Comparison of ENCODE assay signal across 2 cellular contexts in genomic region chr14:61034416-61035100, GRCh38.
TF ChIP-seq lines count a peak whose summit lies in the region.

No MANE protein-coding gene starts in this region.

TF ChIP-seq in GM12878, 131 proteins besides CTCF, POLR2A, EP300 and RAD21 (continues in another document):
- no peak for TF ChIP-seq IKZF2 (IDR thresholded peaks at IDR 0.05)
- TF ChIP-seq SUPT20H (IDR thresholded peaks at IDR 0.05; ENCODE audit: borderline replicate concordance, control insufficient read depth, low read depth, low read length), result no peak
- TF ChIP-seq, protein P1, sequence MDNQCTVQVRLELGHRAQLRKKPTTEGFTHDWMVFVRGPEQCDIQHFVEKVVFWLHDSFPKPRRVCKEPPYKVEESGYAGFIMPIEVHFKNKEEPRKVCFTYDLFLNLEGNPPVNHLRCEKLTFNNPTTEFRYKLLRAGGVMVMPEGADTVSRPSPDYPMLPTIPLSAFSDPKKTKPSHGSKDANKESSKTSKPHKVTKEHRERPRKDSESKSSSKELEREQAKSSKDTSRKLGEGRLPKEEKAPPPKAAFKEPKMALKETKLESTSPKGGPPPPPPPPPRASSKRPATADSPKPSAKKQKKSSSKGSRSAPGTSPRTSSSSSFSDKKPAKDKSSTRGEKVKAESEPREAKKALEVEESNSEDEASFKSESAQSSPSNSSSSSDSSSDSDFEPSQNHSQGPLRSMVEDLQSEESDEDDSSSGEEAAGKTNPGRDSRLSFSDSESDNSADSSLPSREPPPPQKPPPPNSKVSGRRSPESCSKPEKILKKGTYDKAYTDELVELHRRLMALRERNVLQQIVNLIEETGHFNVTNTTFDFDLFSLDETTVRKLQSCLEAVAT (IDR thresholded peaks at IDR 0.05), result no peak
- TF ChIP-seq CUX1 (IDR thresholded peaks at IDR 0.05; ENCODE audit: insufficient replicate concordance, low read depth, low read length), result no peak
- no peak for TF ChIP-seq ZBTB11 (CRISPR knock-in tag; IDR thresholded peaks at IDR 0.05)
- TF ChIP-seq ZNF217 (IDR thresholded peaks at IDR 0.05), result no peak
- TF ChIP-seq SREBF2 (IDR thresholded peaks at IDR 0.05; ENCODE audit: low read length), result no peak
- TF ChIP-seq, protein P2, sequence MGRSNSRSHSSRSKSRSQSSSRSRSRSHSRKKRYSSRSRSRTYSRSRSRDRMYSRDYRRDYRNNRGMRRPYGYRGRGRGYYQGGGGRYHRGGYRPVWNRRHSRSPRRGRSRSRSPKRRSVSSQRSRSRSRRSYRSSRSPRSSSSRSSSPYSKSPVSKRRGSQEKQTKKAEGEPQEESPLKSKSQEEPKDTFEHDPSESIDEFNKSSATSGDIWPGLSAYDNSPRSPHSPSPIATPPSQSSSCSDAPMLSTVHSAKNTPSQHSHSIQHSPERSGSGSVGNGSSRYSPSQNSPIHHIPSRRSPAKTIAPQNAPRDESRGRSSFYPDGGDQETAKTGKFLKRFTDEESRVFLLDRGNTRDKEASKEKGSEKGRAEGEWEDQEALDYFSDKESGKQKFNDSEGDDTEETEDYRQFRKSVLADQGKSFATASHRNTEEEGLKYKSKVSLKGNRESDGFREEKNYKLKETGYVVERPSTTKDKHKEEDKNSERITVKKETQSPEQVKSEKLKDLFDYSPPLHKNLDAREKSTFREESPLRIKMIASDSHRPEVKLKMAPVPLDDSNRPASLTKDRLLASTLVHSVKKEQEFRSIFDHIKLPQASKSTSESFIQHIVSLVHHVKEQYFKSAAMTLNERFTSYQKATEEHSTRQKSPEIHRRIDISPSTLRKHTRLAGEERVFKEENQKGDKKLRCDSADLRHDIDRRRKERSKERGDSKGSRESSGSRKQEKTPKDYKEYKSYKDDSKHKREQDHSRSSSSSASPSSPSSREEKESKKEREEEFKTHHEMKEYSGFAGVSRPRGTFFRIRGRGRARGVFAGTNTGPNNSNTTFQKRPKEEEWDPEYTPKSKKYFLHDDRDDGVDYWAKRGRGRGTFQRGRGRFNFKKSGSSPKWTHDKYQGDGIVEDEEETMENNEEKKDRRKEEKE (IDR thresholded peaks at IDR 0.05), result no peak
- no peak for TF ChIP-seq PAX5 (IDR thresholded peaks at IDR 0.05; ENCODE audit: borderline replicate concordance, low read depth, low read length)
- no peak for TF ChIP-seq ESRRA (IDR thresholded peaks at IDR 0.05; ENCODE audit: low read length)
- no peak for TF ChIP-seq TCF12 (IDR thresholded peaks at IDR 0.05; ENCODE audit: low read depth, low read length)
- no peak for TF ChIP-seq SREBF1 (IDR thresholded peaks at IDR 0.05; ENCODE audit: low read length)

TF ChIP-seq in HepG2, 621 proteins besides CTCF, POLR2A, EP300 and RAD21:
- TF ChIP-seq, protein P3, sequence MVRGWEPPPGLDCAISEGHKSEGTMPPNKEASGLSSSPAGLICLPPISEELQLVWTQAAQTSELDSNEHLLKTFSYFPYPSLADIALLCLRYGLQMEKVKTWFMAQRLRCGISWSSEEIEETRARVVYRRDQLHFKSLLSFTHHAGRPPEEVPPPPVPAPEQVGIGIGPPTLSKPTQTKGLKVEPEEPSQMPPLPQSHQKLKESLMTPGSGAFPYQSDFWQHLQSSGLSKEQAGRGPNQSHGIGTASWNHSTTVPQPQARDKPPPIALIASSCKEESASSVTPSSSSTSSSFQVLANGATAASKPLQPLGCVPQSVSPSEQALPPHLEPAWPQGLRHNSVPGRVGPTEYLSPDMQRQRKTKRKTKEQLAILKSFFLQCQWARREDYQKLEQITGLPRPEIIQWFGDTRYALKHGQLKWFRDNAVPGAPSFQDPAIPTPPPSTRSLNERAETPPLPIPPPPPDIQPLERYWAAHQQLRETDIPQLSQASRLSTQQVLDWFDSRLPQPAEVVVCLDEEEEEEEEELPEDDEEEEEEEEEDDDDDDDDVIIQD (CRISPR knock-in tag; IDR thresholded peaks at IDR 0.05; ENCODE audit: low read depth), result no peak
- TF ChIP-seq HDAC2 (CRISPR knock-in tag; IDR thresholded peaks at IDR 0.05), result no peak
- TF ChIP-seq KDM5A (IDR thresholded peaks at IDR 0.05; ENCODE audit: borderline replicate concordance, low read length), result no peak
- TF ChIP-seq RBFOX2 (IDR thresholded peaks at IDR 0.05; ENCODE audit: low read depth, low read length), result no peak
- no peak for TF ChIP-seq ZBTB10 (CRISPR knock-in tag; IDR thresholded peaks at IDR 0.05; ENCODE audit: borderline replicate concordance)
- no peak for TF ChIP-seq NR1H2 (CRISPR knock-in tag; IDR thresholded peaks at IDR 0.05; ENCODE audit: borderline replicate concordance, low read depth)
- no peak for TF ChIP-seq RXRA (CRISPR knock-in tag; IDR thresholded peaks at IDR 0.05)
- TF ChIP-seq, protein P4, sequence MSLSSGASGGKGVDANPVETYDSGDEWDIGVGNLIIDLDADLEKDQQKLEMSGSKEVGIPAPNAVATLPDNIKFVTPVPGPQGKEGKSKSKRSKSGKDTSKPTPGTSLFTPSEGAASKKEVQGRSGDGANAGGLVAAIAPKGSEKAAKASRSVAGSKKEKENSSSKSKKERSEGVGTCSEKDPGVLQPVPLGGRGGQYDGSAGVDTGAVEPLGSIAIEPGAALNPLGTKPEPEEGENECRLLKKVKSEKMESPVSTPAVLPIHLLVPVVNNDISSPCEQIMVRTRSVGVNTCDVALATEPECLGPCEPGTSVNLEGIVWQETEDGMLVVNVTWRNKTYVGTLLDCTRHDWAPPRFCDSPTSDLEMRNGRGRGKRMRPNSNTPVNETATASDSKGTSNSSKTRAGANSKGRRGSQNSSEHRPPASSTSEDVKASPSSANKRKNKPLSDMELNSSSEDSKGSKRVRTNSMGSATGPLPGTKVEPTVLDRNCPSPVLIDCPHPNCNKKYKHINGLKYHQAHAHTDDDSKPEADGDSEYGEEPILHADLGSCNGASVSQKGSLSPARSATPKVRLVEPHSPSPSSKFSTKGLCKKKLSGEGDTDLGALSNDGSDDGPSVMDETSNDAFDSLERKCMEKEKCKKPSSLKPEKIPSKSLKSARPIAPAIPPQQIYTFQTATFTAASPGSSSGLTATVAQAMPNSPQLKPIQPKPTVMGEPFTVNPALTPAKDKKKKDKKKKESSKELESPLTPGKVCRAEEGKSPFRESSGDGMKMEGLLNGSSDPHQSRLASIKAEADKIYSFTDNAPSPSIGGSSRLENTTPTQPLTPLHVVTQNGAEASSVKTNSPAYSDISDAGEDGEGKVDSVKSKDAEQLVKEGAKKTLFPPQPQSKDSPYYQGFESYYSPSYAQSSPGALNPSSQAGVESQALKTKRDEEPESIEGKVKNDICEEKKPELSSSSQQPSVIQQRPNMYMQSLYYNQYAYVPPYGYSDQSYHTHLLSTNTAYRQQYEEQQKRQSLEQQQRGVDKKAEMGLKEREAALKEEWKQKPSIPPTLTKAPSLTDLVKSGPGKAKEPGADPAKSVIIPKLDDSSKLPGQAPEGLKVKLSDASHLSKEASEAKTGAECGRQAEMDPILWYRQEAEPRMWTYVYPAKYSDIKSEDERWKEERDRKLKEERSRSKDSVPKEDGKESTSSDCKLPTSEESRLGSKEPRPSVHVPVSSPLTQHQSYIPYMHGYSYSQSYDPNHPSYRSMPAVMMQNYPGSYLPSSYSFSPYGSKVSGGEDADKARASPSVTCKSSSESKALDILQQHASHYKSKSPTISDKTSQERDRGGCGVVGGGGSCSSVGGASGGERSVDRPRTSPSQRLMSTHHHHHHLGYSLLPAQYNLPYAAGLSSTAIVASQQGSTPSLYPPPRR (CRISPR knock-in tag; IDR thresholded peaks at IDR 0.05; ENCODE audit: borderline replicate concordance), result no peak
- no peak for TF ChIP-seq RARA (CRISPR knock-in tag; IDR thresholded peaks at IDR 0.05)
- no peak for TF ChIP-seq ZNF138 (CRISPR knock-in tag; IDR thresholded peaks at IDR 0.05; ENCODE audit: low read depth)
- TF ChIP-seq ARNT2 (CRISPR knock-in tag; IDR thresholded peaks at IDR 0.05; ENCODE audit: low read depth), result no peak
